1 cellular context compared by ENCODE assay signal in the genomic region with DNA sequence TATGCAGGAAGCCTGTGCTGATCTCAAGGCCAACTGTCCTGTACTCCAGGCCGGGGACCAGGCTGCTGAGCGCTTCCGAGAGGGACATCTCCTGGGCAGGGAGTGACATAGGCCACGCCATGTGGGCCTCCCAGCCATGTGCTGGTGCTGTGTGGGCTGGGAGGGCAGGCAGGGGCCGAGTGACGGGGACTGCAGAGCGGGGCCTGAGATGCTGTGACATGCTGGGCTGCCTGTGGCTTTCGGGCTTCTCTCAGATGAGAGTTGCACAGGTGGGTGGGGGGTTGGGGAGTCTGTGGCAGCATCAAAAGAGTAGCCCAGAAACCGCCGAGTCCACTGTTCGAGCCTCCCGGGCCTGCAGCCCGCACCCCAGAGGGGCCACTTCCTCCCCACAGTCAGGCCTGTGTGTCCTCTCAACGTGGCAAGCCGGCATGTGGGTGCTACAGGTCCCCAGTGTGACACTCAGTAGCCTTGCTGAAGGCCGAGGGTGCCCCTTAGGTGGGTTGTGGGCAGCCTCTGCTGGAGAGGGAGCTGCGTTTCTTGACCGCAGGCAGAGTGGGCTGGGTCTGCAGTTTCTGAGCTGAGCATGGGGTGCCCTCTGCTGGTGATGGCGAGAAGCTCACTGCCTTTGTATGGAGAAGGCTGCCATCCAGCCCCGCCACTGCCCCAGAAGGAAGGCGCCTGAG.
A peak's percentile ranks its signal among the peaks of the same experiment; 100 is the strongest.
TF ChIP-seq lines count a peak whose summit lies in the region.

No MANE protein-coding gene starts in this region.

TF ChIP-seq in HEK293, 187 proteins besides CTCF, POLR2A, EP300 and RAD21 (continued from another document):
- TF ChIP-seq KLF8 (tag by site-specific recombination; IDR thresholded peaks at IDR 0.05) (0 out of 2 replicates have a peak, but pooled peaks have one; percentile 36), SP3 (tag by site-specific recombination; IDR thresholded peaks at IDR 0.05) (no peak), ZNF169 (tag by site-specific recombination; IDR thresholded peaks at IDR 0.05) (no peak), EGR2 (tag by site-specific recombination; IDR thresholded peaks at IDR 0.05; ENCODE audit: low read depth) (peak; percentile 46; the same call in 1 of the 2 replicates)
- TF ChIP-seq, protein P1, sequence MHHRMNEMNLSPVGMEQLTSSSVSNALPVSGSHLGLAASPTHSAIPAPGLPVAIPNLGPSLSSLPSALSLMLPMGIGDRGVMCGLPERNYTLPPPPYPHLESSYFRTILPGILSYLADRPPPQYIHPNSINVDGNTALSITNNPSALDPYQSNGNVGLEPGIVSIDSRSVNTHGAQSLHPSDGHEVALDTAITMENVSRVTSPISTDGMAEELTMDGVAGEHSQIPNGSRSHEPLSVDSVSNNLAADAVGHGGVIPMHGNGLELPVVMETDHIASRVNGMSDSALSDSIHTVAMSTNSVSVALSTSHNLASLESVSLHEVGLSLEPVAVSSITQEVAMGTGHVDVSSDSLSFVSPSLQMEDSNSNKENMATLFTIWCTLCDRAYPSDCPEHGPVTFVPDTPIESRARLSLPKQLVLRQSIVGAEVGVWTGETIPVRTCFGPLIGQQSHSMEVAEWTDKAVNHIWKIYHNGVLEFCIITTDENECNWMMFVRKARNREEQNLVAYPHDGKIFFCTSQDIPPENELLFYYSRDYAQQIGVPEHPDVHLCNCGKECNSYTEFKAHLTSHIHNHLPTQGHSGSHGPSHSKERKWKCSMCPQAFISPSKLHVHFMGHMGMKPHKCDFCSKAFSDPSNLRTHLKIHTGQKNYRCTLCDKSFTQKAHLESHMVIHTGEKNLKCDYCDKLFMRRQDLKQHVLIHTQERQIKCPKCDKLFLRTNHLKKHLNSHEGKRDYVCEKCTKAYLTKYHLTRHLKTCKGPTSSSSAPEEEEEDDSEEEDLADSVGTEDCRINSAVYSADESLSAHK (tag by site-specific recombination; IDR thresholded peaks at IDR 0.05): peak; percentile 96
TF ChIP-seq in HEK293: peak in this region for 13.
